In the genomic region with DNA sequence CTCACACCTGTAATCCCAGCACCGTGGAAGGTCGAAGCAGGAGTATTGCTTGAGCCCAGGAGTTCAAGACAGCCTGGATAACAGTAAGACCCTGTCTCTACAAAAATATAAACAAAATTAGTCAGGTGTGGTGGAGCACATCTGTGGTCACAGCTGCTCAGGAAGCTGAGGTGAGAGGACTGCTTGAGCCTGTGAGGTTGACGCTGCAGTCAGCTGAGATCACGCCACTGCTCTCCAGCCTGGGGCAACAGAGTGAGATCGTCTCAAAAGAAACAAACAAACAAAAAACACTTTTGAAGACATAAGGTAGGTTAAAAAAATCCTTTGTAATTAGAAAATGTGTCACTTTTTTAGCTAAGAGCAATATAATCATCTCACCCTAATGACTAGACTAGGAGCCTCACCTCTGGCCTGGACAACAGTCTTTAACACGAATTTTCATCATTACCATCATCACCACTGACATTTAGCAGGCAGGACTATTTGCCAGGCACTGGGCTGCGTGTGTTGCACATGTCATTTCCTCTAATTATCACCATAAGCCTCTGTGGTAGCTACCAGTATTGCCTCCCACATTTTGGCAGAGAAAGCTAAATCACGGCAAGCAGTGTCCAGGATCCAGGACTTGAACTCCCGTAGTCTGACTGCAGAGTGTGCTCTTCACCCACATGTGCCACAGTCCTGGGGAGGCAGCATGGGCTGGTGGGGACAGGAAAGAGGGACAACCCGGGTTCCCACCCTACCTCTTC, we compare ENCODE assay signal across 1 cellular context.
TF ChIP-seq lines count a peak whose summit lies in the region.

No MANE protein-coding gene starts in this region.

TF ChIP-seq in K562, 482 proteins besides CTCF, POLR2A, EP300 and RAD21:
- TF ChIP-seq HOXB6 (CRISPR knock-in tag; IDR thresholded peaks at IDR 0.05; ENCODE audit: borderline replicate concordance) (no peak), NONO (IDR thresholded peaks at IDR 0.05; ENCODE audit: low read depth in 2 of 2, low read length in 1 of 2) (no peak), HDAC6 (IDR thresholded peaks at IDR 0.05; ENCODE audit: low read depth, low read length) (no peak), ZNF780A (CRISPR knock-in tag; IDR thresholded peaks at IDR 0.05) (no peak), TRIM24 (IDR thresholded peaks at IDR 0.05) (no peak), ARHGAP35 (IDR thresholded peaks at IDR 0.05; ENCODE audit: partially characterized antibody) (no peak)
